In genomic region chr1:216883518-216883917, GRCh38 we compare ENCODE assay signal across 28 cellular contexts.
"Had no signal": no experiment of that assay in that cellular context is flagged by ENCODE, and none has a peak within 500 bp of the region (broad histone marks: within the 10 kb centered on the region; RNA-seq: fewer than 3 reads in every experiment).

No MANE protein-coding gene starts in this region.

- H3K4me3 Mint-ChIP-seq: activated CD4-positive, alpha-beta T cell treated with anti-CD3 and anti-CD28 coated beads for 36 hours; activated CD4-positive, alpha-beta T cell treated with anti-CD3 and anti-CD28 coated beads, Interleukin-2, amount 10 ng/mL, durations not matched to agents 7 days and 5 days; activated CD8-positive, alpha-beta T cell treated with anti-CD3 and anti-CD28 coated beads, Interleukin-2, amount 10 ng/mL, durations not matched to agents 7 days and 5 days; activated naive CD4-positive, alpha-beta T cell treated with anti-CD3 and anti-CD28 coated beads for 36 hours; activated T-cell treated with anti-CD3 and anti-CD28 coated beads, Interleukin-2, amount 50 U/mL, for 4 hours; activated T-helper 1 cell treated with anti-CD3 and anti-CD28 coated beads, Interleukin-12 subunit alpha, Interleukin-12 subunit beta, Interleukin-2, Interleukin-4 antibody, amounts not matched to agents 30 ng/mL and 10 ng/mL and 1 ng/mL, durations not matched to agents 14 hours and 24 hours and 36 hours had no signal

- H3K4me2 ChIP-seq: KMS-11 had no signal

- H3K27ac ChIP-seq: adrenal gland, body of pancreas, KMS-11, SJCRH30, SK-N-MC had no signal

- DNase-seq: activated CD4-positive, alpha-beta T cell treated with anti-CD3 and anti-CD28 coated beads for 36 hours; activated CD4-positive, alpha-beta T cell treated with anti-CD3 and anti-CD28 coated beads, Interleukin-2, amount 10 ng/mL, durations not matched to agents 7 days and 5 days; activated CD4-positive, alpha-beta T cell treated with anti-CD3 and anti-CD28 coated beads, Interleukin-2, amount 50 U/mL, for 48 hours; activated CD8-positive, alpha-beta T cell treated with anti-CD3 and anti-CD28 coated beads, Interleukin-2, amount 10 ng/mL, durations not matched to agents 7 days and 5 days; activated gamma-delta T cell treated with Interleukin-2 at 50 U/mL for 16 hours; activated naive CD4-positive, alpha-beta T cell treated with anti-CD3 and anti-CD28 coated beads for 36 hours; activated T-cell treated with anti-CD3 and anti-CD28 coated beads, Interleukin-2, amount 50 U/mL, for 4 hours; adrenal gland; body of pancreas; MM.1S; NCI-H1105; NCI-H1417 treated with DMSO at 0.1 percent for 48 hours; NCI-H1694 treated with DMSO at 0.1 percent for 48 hours; NCI-H2029; NCI-H2107; NCI-H510A; NCI-H526; NCI-H774; SHP77; SJCRH30; T1000 had no signal

- H3K36me3 Mint-ChIP-seq: activated naive CD4-positive, alpha-beta T cell treated with anti-CD3 and anti-CD28 coated beads, Interleukin-2, amount 50 U/mL, for 72 hours had no signal

- H3K9me3 Mint-ChIP-seq: activated CD4-positive, alpha-beta T cell treated with anti-CD3 and anti-CD28 coated beads, Interleukin-2, amount 10 ng/mL, durations not matched to agents 7 days and 5 days; activated T-helper 1 cell treated with anti-CD3 and anti-CD28 coated beads, Interleukin-12 subunit alpha, Interleukin-12 subunit beta, Interleukin-2, Interleukin-4 antibody, amounts not matched to agents 30 ng/mL and 10 ng/mL and 1 ng/mL, durations not matched to agents 14 hours and 24 hours and 36 hours had no signal

- H3K9ac ChIP-seq: KMS-11 had no signal

- H3K27me3 ChIP-seq: adrenal gland, body of pancreas, breast epithelium, SJCRH30 had no signal

- H3K27me3 Mint-ChIP-seq: activated CD4-positive, alpha-beta T cell treated with anti-CD3 and anti-CD28 coated beads for 36 hours; activated CD4-positive, alpha-beta T cell treated with anti-CD3 and anti-CD28 coated beads, Interleukin-2, amount 10 ng/mL, durations not matched to agents 7 days and 5 days had no signal

- H3K4me1 Mint-ChIP-seq: activated CD4-positive, alpha-beta T cell treated with anti-CD3 and anti-CD28 coated beads for 36 hours; activated CD4-positive, alpha-beta T cell treated with anti-CD3 and anti-CD28 coated beads, Interleukin-2, amount 10 ng/mL, durations not matched to agents 7 days and 5 days had no signal

- H3K9me3 ChIP-seq: adrenal gland, body of pancreas, breast epithelium, SJCRH30 had no signal

- ATAC-seq: activated CD4-positive, alpha-beta T cell treated with anti-CD3 and anti-CD28 coated beads for 36 hours; activated CD4-positive, CD25-positive, alpha-beta regulatory T cell treated with anti-CD3 and anti-CD28 coated beads, Interleukin-2, amount 50 U/mL, for 24 hours; activated CD8-positive, alpha-beta T cell treated with anti-CD3 and anti-CD28 coated beads, Interleukin-2, amount 10 ng/mL, durations not matched to agents 7 days and 5 days; activated naive CD4-positive, alpha-beta T cell treated with anti-CD3 and anti-CD28 coated beads, Interleukin-2, amount 50 U/mL, for 72 hours; activated T-cell treated with anti-CD3 and anti-CD28 coated beads, Interleukin-2, amount 50 U/mL, for 4 hours; body of pancreas; Panc1 had no signal

- H3K27ac Mint-ChIP-seq: activated CD4-positive, alpha-beta T cell treated with anti-CD3 and anti-CD28 coated beads for 36 hours; activated CD4-positive, alpha-beta T cell treated with anti-CD3 and anti-CD28 coated beads, Interleukin-2, amount 10 ng/mL, durations not matched to agents 7 days and 5 days; activated CD8-positive, alpha-beta T cell treated with anti-CD3 and anti-CD28 coated beads, Interleukin-2, amount 10 ng/mL, durations not matched to agents 7 days and 5 days; activated naive CD4-positive, alpha-beta T cell treated with anti-CD3 and anti-CD28 coated beads for 36 hours; activated naive CD4-positive, alpha-beta T cell treated with anti-CD3 and anti-CD28 coated beads, Interleukin-2, amount 50 U/mL, for 72 hours; activated T-helper 1 cell treated with anti-CD3 and anti-CD28 coated beads, Interleukin-12 subunit alpha, Interleukin-12 subunit beta, Interleukin-2, Interleukin-4 antibody, amounts not matched to agents 30 ng/mL and 10 ng/mL and 1 ng/mL, durations not matched to agents 14 hours and 24 hours and 36 hours had no signal

- H3K4me1 ChIP-seq: adrenal gland, body of pancreas, breast epithelium, SJCRH30 had no signal
